Comparison of ENCODE assay signal across 14 cellular contexts in the genomic region with DNA sequence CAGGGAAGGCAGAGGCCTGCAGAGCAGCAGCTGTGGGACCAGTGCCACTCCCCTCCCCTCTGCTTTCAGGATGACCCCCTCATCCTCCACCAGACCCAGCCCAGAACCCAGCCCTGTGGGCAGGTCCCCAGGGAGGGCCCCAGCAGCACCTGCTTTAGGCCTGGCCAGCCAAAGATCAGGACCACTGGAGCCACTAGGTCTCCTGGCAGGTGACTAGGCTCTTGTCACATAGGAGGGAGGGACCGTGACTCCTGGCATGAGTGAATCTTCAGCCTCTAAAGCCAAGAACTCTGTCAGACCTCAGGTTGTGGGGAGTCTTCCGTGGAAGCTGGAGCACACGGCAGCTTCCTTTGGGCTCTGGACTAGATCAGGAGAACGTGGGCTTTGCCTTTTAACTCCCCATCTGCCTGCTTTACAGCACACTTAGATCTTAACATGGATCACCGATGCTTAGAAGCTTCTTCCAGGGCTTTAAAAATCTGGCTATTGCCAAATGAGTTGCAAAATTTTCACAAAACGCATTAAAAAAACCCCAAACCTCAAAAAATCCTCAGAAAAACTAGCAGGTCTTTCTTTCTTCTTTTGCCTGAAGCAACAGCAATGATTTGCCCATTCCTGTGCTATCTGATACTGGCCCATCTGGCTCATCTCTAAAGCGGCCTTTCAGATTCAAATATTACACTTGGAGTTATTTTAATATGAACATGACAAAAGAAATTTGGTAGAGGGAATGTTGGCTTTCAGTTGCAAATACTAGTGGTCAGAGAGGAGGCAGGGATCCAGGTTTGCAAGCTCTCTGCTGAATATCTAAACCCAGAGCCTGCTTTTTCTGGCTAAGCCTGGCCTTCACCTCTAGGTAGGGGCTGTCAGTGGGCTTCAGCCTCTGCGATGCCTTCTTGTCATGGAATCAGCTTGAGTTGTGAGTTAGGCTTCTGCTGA.
DNase-seq lines count a peak whose midpoint lies in the region; ATAC-seq and TF ChIP-seq lines count a peak whose summit lies in the region.
"Had no signal": no experiment of that assay in that cellular context is flagged by ENCODE, and none has a peak within 500 bp of the region (broad histone marks: within the 10 kb centered on the region; RNA-seq: fewer than 3 reads in every experiment).

No MANE protein-coding gene starts in this region.

- H3K27ac Mint-ChIP-seq in activated naive CD8-positive, alpha-beta T cell treated with anti-CD3 and anti-CD28 coated beads, Interleukin-2, amount 50 U/mL, for 24 hours: no peak overlapping the region
- no peak overlapping the region for H3K27ac Mint-ChIP-seq in activated naive CD8-positive, alpha-beta T cell treated with anti-CD3 and anti-CD28 coated beads for 36 hours
- H3K27ac Mint-ChIP-seq: T-helper 2 cell treated with Interferon-gamma antibody and Interleukin-4, amounts not matched to agents 5 μg/mL and 100 μg/mL, for 36 hours had no signal

- no peaks in the 10 kb centered on the region for H3K4me1 Mint-ChIP-seq in activated naive CD8-positive, alpha-beta T cell treated with anti-CD3 and anti-CD28 coated beads, Interleukin-2, amount 50 U/mL, for 24 hours
- peaks cover 2% of the 10 kb centered on the region for H3K4me1 Mint-ChIP-seq in activated naive CD8-positive, alpha-beta T cell treated with anti-CD3 and anti-CD28 coated beads for 36 hours

- H3K4me3 Mint-ChIP-seq in activated naive CD8-positive, alpha-beta T cell treated with anti-CD3 and anti-CD28 coated beads, Interleukin-2, amount 50 U/mL, for 24 hours: no peak overlapping the region
- H3K4me3 Mint-ChIP-seq in activated naive CD8-positive, alpha-beta T cell treated with anti-CD3 and anti-CD28 coated beads for 36 hours: no peak overlapping the region
- H3K4me3 Mint-ChIP-seq: T-helper 2 cell treated with Interferon-gamma antibody and Interleukin-4, amounts not matched to agents 5 μg/mL and 100 μg/mL, for 36 hours had no signal

- H3K4me1 ChIP-seq in iPS-18a (ENCODE audit: control insufficient read depth, low read depth, low read length) (peaks cover 38% of the 10 kb centered on the region), uterus (no peaks in the 10 kb centered on the region)

- H3K4me3 ChIP-seq in iPS-18a (ENCODE audit: low read length): peak overlapping the region; percentile 20
- no peak overlapping the region for H3K4me3 ChIP-seq in uterus
- H3K4me3 ChIP-seq: A549, Peyer's patch, thoracic aorta had no signal

- H3K27ac ChIP-seq in iPS-18a (ENCODE audit: low read length) (peak overlapping the region; percentile 40), uterus (peak overlapping the region; percentile 22 to 52)
- H3K27ac ChIP-seq: A549, Peyer's patch, thoracic aorta had no signal

- peaks cover 1% of the 10 kb centered on the region for H3K36me3 Mint-ChIP-seq in activated naive CD8-positive, alpha-beta T cell treated with anti-CD3 and anti-CD28 coated beads, Interleukin-2, amount 50 U/mL, for 24 hours (ENCODE audit: low read depth)
- H3K36me3 Mint-ChIP-seq in activated naive CD8-positive, alpha-beta T cell treated with anti-CD3 and anti-CD28 coated beads for 36 hours: no peaks in the 10 kb centered on the region

- TF ChIP-seq CTCF in uterus (IDR thresholded peaks at IDR 0.05): no peak

- H3K9me3 Mint-ChIP-seq in activated naive CD8-positive, alpha-beta T cell treated with anti-CD3 and anti-CD28 coated beads, Interleukin-2, amount 50 U/mL, for 24 hours: no peaks in the 10 kb centered on the region
- H3K9me3 Mint-ChIP-seq in activated naive CD8-positive, alpha-beta T cell treated with anti-CD3 and anti-CD28 coated beads for 36 hours: no peaks in the 10 kb centered on the region
- H3K9me3 Mint-ChIP-seq: T-helper 2 cell treated with Interferon-gamma antibody and Interleukin-4, amounts not matched to agents 5 μg/mL and 100 μg/mL, for 36 hours had no signal

- ATAC-seq in activated naive CD8-positive, alpha-beta T cell treated with anti-CD3 and anti-CD28 coated beads, Interleukin-2, amount 50 U/mL, for 24 hours: peak; percentile 5

- DNase-seq in activated naive CD8-positive, alpha-beta T cell treated with anti-CD3 and anti-CD28 coated beads, Interleukin-2, amount 50 U/mL, for 24 hours: no peak
- no peak for DNase-seq in activated naive CD8-positive, alpha-beta T cell treated with anti-CD3 and anti-CD28 coated beads for 36 hours
- DNase-seq in astrocyte of the hippocampus (ENCODE audit: low read depth, low spot score) (peak; percentile 84), uterus (no peak), T1000 (lab: John Stamatoyannopoulos, UW) (no peak), HPDE6-E6E7 (ENCODE audit: extremely low spot score) (no peak)
- no peak for DNase-seq in activated CD4-positive, alpha-beta T cell treated with anti-CD3 and anti-CD28 coated beads for 1 hour
- DNase-seq: DND-41; effector memory CD4-positive, alpha-beta T cell; Peyer's patch had no signal

- no peak for TF ChIP-seq POLR2A in uterus (IDR thresholded peaks at IDR 0.05)

- H3K9ac ChIP-seq in iPS-18a (ENCODE audit: low read length): no peak overlapping the region

- H3K27me3 ChIP-seq in iPS-18a (ENCODE audit: control insufficient read depth, insufficient read depth, low read length) (no peaks in the 10 kb centered on the region), uterus (no peaks in the 10 kb centered on the region)
- H3K27me3 ChIP-seq: Peyer's patch had no signal

- intact Hi-C loops in uterus (cut with DNase I; ENCODE audit: low total_unique reads): no loop called here

- H3K27me3 Mint-ChIP-seq in activated naive CD8-positive, alpha-beta T cell treated with anti-CD3 and anti-CD28 coated beads, Interleukin-2, amount 50 U/mL, for 24 hours: no peaks in the 10 kb centered on the region
- no peaks in the 10 kb centered on the region for H3K27me3 Mint-ChIP-seq in activated naive CD8-positive, alpha-beta T cell treated with anti-CD3 and anti-CD28 coated beads for 36 hours

- no peaks in the 10 kb centered on the region for H3K36me3 ChIP-seq in iPS-18a (ENCODE audit: control insufficient read depth, low read depth, low read length)
- no peaks in the 10 kb centered on the region for H3K36me3 ChIP-seq in uterus
- H3K36me3 ChIP-seq: Peyer's patch, thoracic aorta had no signal

- H3K9me3 ChIP-seq in iPS-18a (ENCODE audit: control insufficient read depth, low read depth, low read length): no peaks in the 10 kb centered on the region
- no peaks in the 10 kb centered on the region for H3K9me3 ChIP-seq in uterus
- H3K9me3 ChIP-seq: A549, Peyer's patch, thoracic aorta had no signal
